ENCODE assay signal across 12 cellular contexts in genomic region chr16:23131841-23132576, GRCh38. TPM values are rescaled to one million over a fixed set of nuclear protein-coding genes. Genes with fewer than 3 reads are reported as not detected.
A peak's percentile ranks its signal among the peaks of the same experiment; 100 is the strongest.
DNase-seq lines count a peak whose midpoint lies in the region; ATAC-seq and TF ChIP-seq lines count a peak whose summit lies in the region.
"Had no signal": no experiment of that assay in that cellular context is flagged by ENCODE, and none has a peak within 500 bp of the region (broad histone marks: within the 10 kb centered on the region; RNA-seq: fewer than 3 reads in every experiment).

No MANE protein-coding gene starts in this region.

- POLR2A ChIA-PET in A673 (lab: Charles Lee; ENCODE audit: low non-redundant PET) = interaction anchor here (0.6 kb wide), 1 partner anchor 12 kb away, joined by 10 read pairs; no protein-coding TSS in a partner anchor

- peaks cover 17% of the 10 kb centered on the region for H3K79me2 ChIP-seq in parathyroid adenoma

- no peaks in the 10 kb centered on the region for H3K27me3 Mint-ChIP-seq in T-helper 17 cell

- CTCF ChIA-PET in A673 (lab: Charles Lee) = no interaction called here

- BruUV-seq in A673 (replicated peaks; lab: Mats Ljungman, UMichigan) = no TSS peak

- H3K9ac ChIP-seq in parathyroid adenoma = no peak overlapping the region

- no peaks in the 10 kb centered on the region for H3K36me3 ChIP-seq in A673 (ENCODE audit: insufficient read depth, low read length, poor library complexity, severe bottlenecking)
- H3K36me3 ChIP-seq in parathyroid adenoma (ENCODE audit: control insufficient read depth, insufficient read depth, low read length) = no peaks in the 10 kb centered on the region

- H3K9me3 ChIP-seq in A673 (ENCODE audit: low read depth, low read length, poor library complexity, severe bottlenecking) = peaks cover 7% of the 10 kb centered on the region
- H3K9me3 ChIP-seq in T-helper 17 cell (ENCODE audit: control insufficient read depth, low read length, poor library complexity, severe bottlenecking) = no peaks in the 10 kb centered on the region
- H3K9me3 ChIP-seq in parathyroid adenoma (ENCODE audit: control insufficient read depth, low read length) = no peaks in the 10 kb centered on the region

- H2AFZ ChIP-seq in parathyroid adenoma = no peak overlapping the region

- intact Hi-C loops in A673 (cut with micrococcal nuclease; ENCODE audit: unreplicated experiment) = no loop called here

- ATAC-seq in T-helper 17 cell (no peak), HG02970 (IDR thresholded peaks at IDR 0.05; ENCODE audit: low FRiP score, unreplicated experiment) (no peak)
- ATAC-seq: GM12878 had no signal

- peaks cover 4% of the 10 kb centered on the region for H3K36me3 Mint-ChIP-seq in T-helper 17 cell (ENCODE audit: low read depth)

- H3K4me2 ChIP-seq in parathyroid adenoma (ENCODE audit: low read length) = peak overlapping the region; percentile 16

- no peak overlapping the region for H3K4me3 Mint-ChIP-seq in T-helper 17 cell

- no peaks in the 10 kb centered on the region for H3K27me3 ChIP-seq in A673 (replicated peaks; ENCODE audit: insufficient read depth, low read depth, low read length, poor library complexity)
- H3K27me3 ChIP-seq in parathyroid adenoma (ENCODE audit: control insufficient read depth, insufficient read depth, low read length) = no peaks in the 10 kb centered on the region

- peak overlapping the region; percentile 77 for H3K27ac ChIP-seq in A673 (ENCODE audit: low read depth, low read length, poor library complexity, severe bottlenecking)
- H3K27ac ChIP-seq in parathyroid adenoma = peak overlapping the region; percentile 17

- H3K4me3 ChIP-seq in A673 (ENCODE audit: low read depth, low read length, poor library complexity, severe bottlenecking) (peak overlapping the region; percentile 32), parathyroid adenoma (ENCODE audit: low read depth, low read length) (no peak overlapping the region)
- H3K4me3 ChIP-seq: GM12878 had no signal

- H3K4me1 ChIP-seq in A673 (ENCODE audit: insufficient read depth, low read length, poor library complexity, severe bottlenecking) = peaks cover 49% of the 10 kb centered on the region
- H3K4me1 ChIP-seq in parathyroid adenoma = peaks cover 14% of the 10 kb centered on the region

- DNase-seq in A673 (ENCODE audit: low spot score) = no peak
- DNase-seq in T-helper 17 cell = no peak
- DNase-seq in globus pallidus (ENCODE audit: low spot score) = peak; percentile 86
- no peak for DNase-seq in cerebellar nuclear complex (lab: John Stamatoyannopoulos, UW)
- no peak for DNase-seq in activated CD4-positive, alpha-beta T cell treated with anti-CD3 and anti-CD28 coated beads, Interleukin-2, amount 50 U/mL, for 48 hours
- no peak for DNase-seq in NCI-H524 treated with DMSO at 0.1 percent for 48 hours (lab: John Stamatoyannopoulos, UW)
- DNase-seq: islet precursor cell; NCI-H1105 treated with DMSO at 0.1 percent for 48 hours; stimulated activated CD4-positive, alpha-beta T cell treated with anti-CD3 and anti-CD28 coated beads, Interleukin-4, amount 100 ng/mL, for 1 hour had no signal

- peak overlapping the region; percentile 16 for H3K27ac Mint-ChIP-seq in T-helper 17 cell

- no peak for TF ChIP-seq CTCF in A673 (conservative IDR thresholded peaks at IDR 0.05; ENCODE audit: low read depth, low read length)
- TF ChIP-seq CTCF in parathyroid adenoma (IDR thresholded peaks at IDR 0.05) = no peak

- H3K4me1 Mint-ChIP-seq in T-helper 17 cell = peaks cover 7% of the 10 kb centered on the region

RNA-seq across cellular contexts. Expression of gene USP31, which starts 17.2 kb away (rescaled TPM):
- total RNA-seq in A673 (2021) (27.4 and 34.4 TPM in 2 replicates), T-helper 17 cell (1 to 10 TPM; 3.5 to 7.2 TPM)

RNA-seq across cellular contexts. Expression of gene SCNN1G, which starts 50.5 kb away (rescaled TPM):
- total RNA-seq in A673 (2021) (15.6 and 22.3 TPM in 2 replicates), T-helper 17 cell (not detected)

Comparison
In these comparisons a context has a peak if more than half of its experiments do, and no peak if none do; other contexts are left out.
1. RNA of gene SCNN1G, which starts 50.5 kb away (total RNA-seq): 15.6 to 22.3 TPM in A673; not detected in T-helper 17 cell; every median in the first group is over 10 times any median in the second.